ENCODE assay signal across 10 cellular contexts in genomic region chr6:33019358-33019757, GRCh38. TPM values are rescaled to one million over a fixed set of nuclear protein-coding genes. Genes with fewer than 3 reads are reported as not detected.
DNase-seq lines count a peak whose midpoint lies in the region; ATAC-seq and TF ChIP-seq lines count a peak whose summit lies in the region.
"Had no signal": no experiment of that assay in that cellular context is flagged by ENCODE, and none has a peak within 500 bp of the region (broad histone marks: within the 10 kb centered on the region; RNA-seq: fewer than 3 reads in every experiment).

No MANE protein-coding gene starts in this region.

- no peak overlapping the region for H3K4me2 ChIP-seq in mesenchymal stem cell (ENCODE audit: low read length, poor library complexity, severe bottlenecking)

- peak overlapping the region; percentile 68 to 83 for H3K4me3 Mint-ChIP-seq in activated T-cell treated with anti-CD3 and anti-CD28 coated beads, Interleukin-2, amount 50 U/mL, for 72 hours
- H3K4me3 Mint-ChIP-seq: brain had no signal

- no peak overlapping the region for H2BK5ac ChIP-seq in mesenchymal stem cell (ENCODE audit: low read depth, low read length, poor library complexity, severe bottlenecking)

- H3K9me3 Mint-ChIP-seq in activated T-cell treated with anti-CD3 and anti-CD28 coated beads, Interleukin-2, amount 50 U/mL, for 72 hours: no peaks in the 10 kb centered on the region
- H3K9me3 Mint-ChIP-seq: brain had no signal

- no peak overlapping the region for H3K14ac ChIP-seq in mesenchymal stem cell (ENCODE audit: low read length in 2 of 2)

- H2BK120ac ChIP-seq in mesenchymal stem cell (ENCODE audit: low read depth, low read length): no peak overlapping the region

- TF ChIP-seq CTCF in tibial nerve (IDR thresholded peaks at IDR 0.05) (no peak), omental fat pad (IDR thresholded peaks at IDR 0.05) (no peak), foreskin fibroblast (IDR thresholded peaks at IDR 0.05; ENCODE audit: low read depth, low read length) (no peak)

- peak in 1 of 2 donors; percentile 8 for ATAC-seq in activated T-cell treated with anti-CD3 and anti-CD28 coated beads, Interleukin-2, amount 50 U/mL, for 72 hours (replicated peaks in 1 of 2)
- ATAC-seq in omental fat pad (ENCODE audit: low FRiP score): no peak

- H3K4me1 ChIP-seq in adipocyte (ENCODE audit: control insufficient read depth, insufficient read depth, low read length) (peaks cover 13% of the 10 kb centered on the region), mesenchymal stem cell (ENCODE audit: control insufficient read depth, insufficient read depth, low read depth, low read length) (no peaks in the 10 kb centered on the region), tibial nerve (peaks cover 0 to 37% (median 20%) of the 10 kb centered on the region in 4 donors)

- H3K4me3 ChIP-seq in adipocyte (ENCODE audit: low read length): peak overlapping the region; percentile 77
- H3K4me3 ChIP-seq in mesenchymal stem cell (ENCODE audit: insufficient read depth in 1 of 2, low read depth in 1 of 2, low read length in 2 of 2): peak overlapping the region in 1 of 2 experiments; percentile 72
- peak overlapping the region in 3 of 4 donors; percentile 2 to 38 (median 35) for H3K4me3 ChIP-seq in tibial nerve
- H3K4me3 ChIP-seq in foreskin fibroblast (ENCODE audit: low read depth in 1 of 2, low read length in 2 of 2): peak overlapping the region in 1 of 2 donors; percentile 47

- no peak for DNase-seq in activated T-cell treated with anti-CD3 and anti-CD28 coated beads, Interleukin-2, amount 50 U/mL, for 72 hours
- DNase-seq in activated T-cell treated with anti-CD3 and anti-CD28 coated beads, Interleukin-2, amount 50 U/mL, for 1 hour: no peak
- no peak for DNase-seq in adipocyte (ENCODE audit: low read depth)
- DNase-seq in mesenchymal stem cell: no peak
- no peak for DNase-seq in tibial nerve (ENCODE audit: low spot score in 2 of 2)
- no peak for DNase-seq in omental fat pad (ENCODE audit: low spot score)
- no peak for DNase-seq in OCI-M2 (lab: John Stamatoyannopoulos, UW; ENCODE audit: unreplicated experiment)
- DNase-seq in foreskin fibroblast: no peak
- DNase-seq: NCI-H1694 had no signal

- peak overlapping the region; percentile 3 for H2AFZ ChIP-seq in mesenchymal stem cell (ENCODE audit: low read depth, low read length)

- TF ChIP-seq POLR2A in tibial nerve (IDR thresholded peaks at IDR 0.05): no peak

- H3K27ac Mint-ChIP-seq in activated T-cell treated with anti-CD3 and anti-CD28 coated beads, Interleukin-2, amount 50 U/mL, for 72 hours: peak overlapping the region; percentile 75
- H3K27ac Mint-ChIP-seq: brain had no signal

- peak overlapping the region; percentile 23 to 69 for H2BK12ac ChIP-seq in mesenchymal stem cell (ENCODE audit: low read length in 2 of 2)

- no peak overlapping the region for H3K27ac ChIP-seq in mesenchymal stem cell (ENCODE audit: low read length, poor library complexity, severe bottlenecking)
- peak overlapping the region; percentile 59 to 96 (median 82) for H3K27ac ChIP-seq in tibial nerve

- no peak for TF ChIP-seq EP300 in tibial nerve (IDR thresholded peaks at IDR 0.05)

- H3K4ac ChIP-seq in mesenchymal stem cell (ENCODE audit: low read depth in 1 of 2, low read length in 2 of 2): peak overlapping the region in 1 of 2 experiments; percentile 78

- no peak overlapping the region for H4K8ac ChIP-seq in mesenchymal stem cell (ENCODE audit: low read length)

- H3K9me3 ChIP-seq in adipocyte (ENCODE audit: control insufficient read depth, low read length) (no peaks in the 10 kb centered on the region), mesenchymal stem cell (ENCODE audit: control insufficient read depth, low read length) (no peaks in the 10 kb centered on the region), tibial nerve (no peaks in the 10 kb centered on the region)

- peak overlapping the region in 1 of 2 experiments; percentile 89 for H3K18ac ChIP-seq in mesenchymal stem cell (ENCODE audit: low read depth in 1 of 2, low read length in 2 of 2)

- H2BK15ac ChIP-seq in mesenchymal stem cell (ENCODE audit: low read depth, poor library complexity, severe bottlenecking): no peak overlapping the region

- no peaks in the 10 kb centered on the region for H3K36me3 ChIP-seq in adipocyte (ENCODE audit: control insufficient read depth, insufficient read depth, low read length, severe bottlenecking)
- H3K36me3 ChIP-seq in mesenchymal stem cell (ENCODE audit: control insufficient read depth in 1 of 2, insufficient read depth in 2 of 2, low read depth in 1 of 2, low read length in 2 of 2): no peaks in the 10 kb centered on the region
- no peaks in the 10 kb centered on the region for H3K36me3 ChIP-seq in tibial nerve

- no peaks in the 10 kb centered on the region for H3K27me3 ChIP-seq in adipocyte (replicated peaks; ENCODE audit: control insufficient read depth, insufficient read depth, low read length)
- H3K27me3 ChIP-seq in mesenchymal stem cell (ENCODE audit: control insufficient read depth in 1 of 2, insufficient read depth in 1 of 2, low read length in 2 of 2): peaks cover under 1 to 69% of the 10 kb centered on the region in 2 experiments
- H3K27me3 ChIP-seq in tibial nerve: no peaks in the 10 kb centered on the region

- no peaks in the 10 kb centered on the region for H3K79me1 ChIP-seq in mesenchymal stem cell (replicated peaks; ENCODE audit: low read length, poor library complexity, severe bottlenecking)

- H3K4me1 Mint-ChIP-seq in activated T-cell treated with anti-CD3 and anti-CD28 coated beads, Interleukin-2, amount 50 U/mL, for 72 hours (ENCODE audit: low read depth): peaks cover 26% of the 10 kb centered on the region

- peaks cover 8% of the 10 kb centered on the region for H3K27me3 Mint-ChIP-seq in activated T-cell treated with anti-CD3 and anti-CD28 coated beads, Interleukin-2, amount 50 U/mL, for 72 hours (ENCODE audit: low read depth)

- H3K36me3 Mint-ChIP-seq in activated T-cell treated with anti-CD3 and anti-CD28 coated beads, Interleukin-2, amount 50 U/mL, for 72 hours (ENCODE audit: insufficient read depth in 2 of 2): no peaks in the 10 kb centered on the region
- H3K36me3 Mint-ChIP-seq: brain had no signal

- H3K9ac ChIP-seq in adipocyte (ENCODE audit: low read length) (peak overlapping the region; percentile 64), mesenchymal stem cell (ENCODE audit: low read length) (peak overlapping the region; percentile 83)

- peak overlapping the region in 1 of 2 experiments; percentile 77 for H3K23ac ChIP-seq in mesenchymal stem cell (ENCODE audit: low read length in 2 of 2)

- no peak overlapping the region for H2AK5ac ChIP-seq in mesenchymal stem cell (ENCODE audit: low read length, severe bottlenecking)

- peak overlapping the region; percentile 64 for H4K91ac ChIP-seq in mesenchymal stem cell (ENCODE audit: low read length)

RNA-seq across cellular contexts. Expression of gene HLA-DOA, which starts 10.0 kb away (rescaled TPM):
- total RNA-seq in activated T-cell treated with anti-CD3 and anti-CD28 coated beads, Interleukin-2, amount 50 U/mL, for 72 hours: 1 to 10 TPM; 3.1 to 3.9 TPM
- polyA plus RNA-seq in mesenchymal stem cell (2013, experiment 1 of 2): 0.22 TPM
- 0.04 TPM for polyA plus RNA-seq in mesenchymal stem cell (2013, experiment 2 of 2)
- 10 to 100 TPM in 1 of 4 donors, 1 to 10 TPM in 3; 3.0 to 17.7 (median 8.4) TPM for total RNA-seq in tibial nerve
- 10 to 100 TPM in 2 of 4 donors, 1 to 10 TPM in 2; 1.0 to 20.8 (median 6.8) TPM for total RNA-seq in omental fat pad

RNA-seq across cellular contexts. Expression of gene BRD2, which starts 51.0 kb away (rescaled TPM):
- 100 to 1,000 TPM; 238 to 291 TPM for total RNA-seq in activated T-cell treated with anti-CD3 and anti-CD28 coated beads, Interleukin-2, amount 50 U/mL, for 72 hours
- polyA plus RNA-seq in mesenchymal stem cell (2013, experiment 1 of 2): 132 TPM
- polyA plus RNA-seq in mesenchymal stem cell (2013, experiment 2 of 2): 129 TPM
- total RNA-seq in tibial nerve (100 to 1,000 TPM; 130 to 150 (median 136) TPM), omental fat pad (100 to 1,000 TPM; 133 to 257 (median 154) TPM)

RNA-seq across cellular contexts. Expression of gene HLA-DPA1, which starts 54.1 kb away (rescaled TPM):
- total RNA-seq in activated T-cell treated with anti-CD3 and anti-CD28 coated beads, Interleukin-2, amount 50 U/mL, for 72 hours: 10 to 100 TPM; 11.4 to 25.8 TPM
- 3.1 TPM for polyA plus RNA-seq in mesenchymal stem cell (2013, experiment 1 of 2)
- 2.4 TPM for polyA plus RNA-seq in mesenchymal stem cell (2013, experiment 2 of 2)
- total RNA-seq in tibial nerve: 100 to 1,000 TPM in 2 of 4 donors, 10 to 100 TPM in 2; 39.8 to 179 (median 109) TPM
- 100 to 1,000 TPM in 3 of 4 donors, 10 to 100 TPM in 1; 20.4 to 211 (median 137) TPM for total RNA-seq in omental fat pad

RNA-seq across cellular contexts. Expression of gene HLA-DPB1, which starts 56.4 kb away (rescaled TPM):
- 10 to 100 TPM; 12.5 to 20.9 TPM for total RNA-seq in activated T-cell treated with anti-CD3 and anti-CD28 coated beads, Interleukin-2, amount 50 U/mL, for 72 hours
- polyA plus RNA-seq in mesenchymal stem cell (2013, experiment 1 of 2): 10.6 TPM
- 8.7 TPM for polyA plus RNA-seq in mesenchymal stem cell (2013, experiment 2 of 2)
- total RNA-seq in tibial nerve (100 to 1,000 TPM in 1 of 4 donors, 10 to 100 TPM in 3; 56.5 to 121 (median 76.4) TPM), omental fat pad (100 to 1,000 TPM in 3 of 4 donors, 10 to 100 TPM in 1; 29.2 to 120 (median 101) TPM)
